In genomic region chrX:71911023-71911730, GRCh38 we compare ENCODE assay signal across 8 cellular contexts. TPM values are rescaled to one million over a fixed set of nuclear protein-coding genes. Genes with fewer than 3 reads are reported as not detected.
DNase-seq lines count a peak whose midpoint lies in the region; ATAC-seq and TF ChIP-seq lines count a peak whose summit lies in the region.

No MANE protein-coding gene starts in this region.

- peak overlapping the region in 3 of 4 donors; percentile 1 to 75 (median 66) for H3K27ac ChIP-seq in gastroesophageal sphincter
- peak overlapping the region; percentile 60 for H3K27ac ChIP-seq in rectal smooth muscle tissue (ENCODE audit: low read depth, low read length)

- peak overlapping the region; percentile 44 for H3K4me3 ChIP-seq in AG04449 (ENCODE audit: low read depth, low read length)
- peak overlapping the region; percentile 51 to 56 for H3K4me3 ChIP-seq in gastroesophageal sphincter
- peak overlapping the region; percentile 52 for H3K4me3 ChIP-seq in rectal smooth muscle tissue (ENCODE audit: low read length)

- H3K27me3 ChIP-seq in gastroesophageal sphincter = peaks cover 29% of the 10 kb centered on the region
- H3K27me3 ChIP-seq in rectal smooth muscle tissue (ENCODE audit: control insufficient read depth, insufficient read depth, low read length) = peaks cover 7% of the 10 kb centered on the region

- H3K4me1 ChIP-seq in gastroesophageal sphincter (peaks cover 0 to 15% (median 0%) of the 10 kb centered on the region in 3 donors), rectal smooth muscle tissue (ENCODE audit: control insufficient read depth, insufficient read depth, low read length) (no peaks in the 10 kb centered on the region)

- H3K27ac Mint-ChIP-seq in activated T-cell treated with anti-CD3 and anti-CD28 coated beads, Interleukin-2, amount 50 U/mL, for 24 hours = no peak overlapping the region

- H3K27me3 Mint-ChIP-seq in activated T-cell treated with anti-CD3 and anti-CD28 coated beads, Interleukin-2, amount 50 U/mL, for 24 hours = peaks cover 78% of the 10 kb centered on the region

- no peaks in the 10 kb centered on the region for H3K36me3 ChIP-seq in gastroesophageal sphincter
- H3K36me3 ChIP-seq in rectal smooth muscle tissue (ENCODE audit: control insufficient read depth, insufficient read depth, low read length) = no peaks in the 10 kb centered on the region

- no peaks in the 10 kb centered on the region for H3K9me3 Mint-ChIP-seq in activated T-cell treated with anti-CD3 and anti-CD28 coated beads, Interleukin-2, amount 50 U/mL, for 24 hours

- no peak overlapping the region for H3K9ac ChIP-seq in rectal smooth muscle tissue (ENCODE audit: low read length)

- CTCF ChIA-PET in AG04449 (lab: Yijun Ruan, JAX) = interaction anchor here (0.9 to 2.9 kb wide), 5 partner anchors 8 to 216 kb away, joined by 3 to 12 read pairs (median 4); no protein-coding TSS in a partner anchor

- TF ChIP-seq CTCF in AG04449 (IDR thresholded peaks at IDR 0.05; ENCODE audit: insufficient read depth, low read length, missing control alignments) (peak; percentile 13), gastroesophageal sphincter (IDR thresholded peaks at IDR 0.05) (peak in 2 of 4 experiments; percentile 6 to 36)

- POLR2A ChIA-PET in AG04449 (lab: Yijun Ruan, JAX) = interaction anchor here (1.0 kb wide), 1 partner anchor 14 kb away, joined by 3 read pairs; no protein-coding TSS in a partner anchor

- H3K36me3 Mint-ChIP-seq in activated T-cell treated with anti-CD3 and anti-CD28 coated beads, Interleukin-2, amount 50 U/mL, for 24 hours (ENCODE audit: low read depth) = no peaks in the 10 kb centered on the region

- in situ Hi-C loops in KBM-7 (cut with MboI; ENCODE audit: low pct_unique_long_range_greater_than_20kb, low sequenced_read_pairs) = no loop called here

- H3K4me1 Mint-ChIP-seq in activated T-cell treated with anti-CD3 and anti-CD28 coated beads, Interleukin-2, amount 50 U/mL, for 24 hours (ENCODE audit: low read depth) = no peaks in the 10 kb centered on the region

- no peak for TF ChIP-seq EP300 in gastroesophageal sphincter (IDR thresholded peaks at IDR 0.05)

- no peak for TF ChIP-seq POLR2A in gastroesophageal sphincter (IDR thresholded peaks at IDR 0.05)

- no peak for DNase-seq in AG04449 (ENCODE audit: low read depth, low spot score)
- DNase-seq in KBM-7 = peak; percentile 60
- DNase-seq in activated T-cell treated with anti-CD3 and anti-CD28 coated beads, Interleukin-2, amount 50 U/mL, for 24 hours = peak; percentile 64
- DNase-seq in middle frontal gyrus (ENCODE audit: extremely low spot score, low spot score) = no peak
- DNase-seq in SKM-1 treated with dmso at 0.1 percent for 144 hours (lab: John Stamatoyannopoulos, UW; ENCODE audit: unreplicated experiment) = no peak
- DNase-seq in globus pallidus (ENCODE audit: low spot score) = no peak

- ATAC-seq in gastroesophageal sphincter = peak; percentile 54

- H3K9me3 ChIP-seq in gastroesophageal sphincter = no peaks in the 10 kb centered on the region

- H3K4me3 Mint-ChIP-seq in activated T-cell treated with anti-CD3 and anti-CD28 coated beads, Interleukin-2, amount 50 U/mL, for 24 hours = peak overlapping the region; percentile 24

- no CpG with 5 or more reads among the region's 81 CpGs for WGBS in gastroesophageal sphincter (ENCODE audit: low coverage in 1 of 2), 2 donors

RNA-seq across cellular contexts. Expression of gene NHSL2, which starts 0.5 kb away (rescaled TPM):
- 10 to 100 TPM; 10.4 to 35.8 (median 13.9) TPM for total RNA-seq in gastroesophageal sphincter

Comparison
In these comparisons a context has a peak if more than half of its experiments do, and no peak if none do; other contexts are left out.
1. DNase-seq: peak in KBM-7 (single experiment) and activated T-cell treated with anti-CD3 and anti-CD28 coated beads, Interleukin-2, amount 50 U/mL, for 24 hours (single experiment); none in AG04449 (single experiment), middle frontal gyrus (single experiment), SKM-1 treated with dmso at 0.1 percent for 144 hours (single experiment) and globus pallidus (single experiment).
2. Peak in every context shown above with its lines, with median percentiles within 50 percentile points of each other: H3K4me3 ChIP-seq.